25 cellular contexts compared by ENCODE assay signal in genomic region chr2:160104115-160104514, GRCh38. TPM values are rescaled to one million over a fixed set of nuclear protein-coding genes. Genes with fewer than 3 reads are reported as not detected.
"Had no signal": no experiment of that assay in that cellular context is flagged by ENCODE, and none has a peak within 500 bp of the region (broad histone marks: within the 10 kb centered on the region; RNA-seq: fewer than 3 reads in every experiment).

No MANE protein-coding gene starts in this region.

- H3K27me3 ChIP-seq: gastrocnemius medialis, left lung, neural progenitor cell, right lobe of liver, suprapubic skin, transverse colon, vagina had no signal

- H3K36me3 Mint-ChIP-seq: naive thymus-derived CD4-positive, alpha-beta T cell; neural progenitor cell; stimulated activated naive B cell treated with anti-CD40 and anti-IgM and Interleukin-4, amounts not matched to agents 10 μg/mL and 1 μg/mL and 100 μg/mL, for 72 hours had no signal

- H3K4me2 ChIP-seq: neural progenitor cell had no signal

- H3K9me3 ChIP-seq: gastrocnemius medialis, left lung, right lobe of liver, suprapubic skin, transverse colon, vagina had no signal

- H3K27ac Mint-ChIP-seq: dendritic cell treated with granulocyte-macrophage colony-stimulating factor and Interleukin-4, amounts not matched to agents 40 ng/mL and 50 ng/mL, for 4 days; endodermal cell; naive thymus-derived CD4-positive, alpha-beta T cell; nephron; neural progenitor cell; progenitor cell of endocrine pancreas; stimulated activated naive B cell treated with anti-CD40 and anti-IgM and Interleukin-4, amounts not matched to agents 10 μg/mL and 1 μg/mL and 100 μg/mL, for 72 hours; stimulated activated naive CD8-positive, alpha-beta T cell treated with anti-CD3 and anti-CD28 coated beads, Interleukin-15, amount 100 ng/mL, for 72 hours had no signal

- H3K4me3 ChIP-seq: gastrocnemius medialis, left lung, neural progenitor cell, right lobe of liver, suprapubic skin, transverse colon, vagina had no signal

- H3K27ac ChIP-seq: epithelial cell of prostate, gastrocnemius medialis, left lung, neural progenitor cell, parathyroid adenoma, right lobe of liver, suprapubic skin, transverse colon, vagina had no signal

- DNase-seq: effector CD8-positive, alpha-beta T cell; endodermal cell; gastrocnemius medialis; head of caudate nucleus; kidney; left lung; mesenchymal stem cell; midbrain; naive thymus-derived CD4-positive, alpha-beta T cell; right lobe of liver; small intestine; stimulated activated CD4-positive, alpha-beta T cell treated with anti-CD3 and anti-CD28 coated beads, Interleukin-15, amount 100 ng/mL, for 24 hours; stimulated activated CD4-positive, alpha-beta T cell treated with anti-CD3 and anti-CD28 coated beads, Interleukin-2, amount 100 ng/mL, for 48 hours; stimulated activated naive B cell treated with anti-CD40 and anti-IgM and Interleukin-4, amounts not matched to agents 10 μg/mL and 1 μg/mL and 100 μg/mL, for 72 hours; stimulated activated naive CD8-positive, alpha-beta T cell treated with anti-CD3 and anti-CD28 coated beads, Interleukin-15, amount 100 ng/mL, for 72 hours; transverse colon had no signal

- H3K27me3 Mint-ChIP-seq: dendritic cell treated with granulocyte-macrophage colony-stimulating factor and Interleukin-4, amounts not matched to agents 40 ng/mL and 50 ng/mL, for 4 days; progenitor cell of endocrine pancreas; stimulated activated naive CD8-positive, alpha-beta T cell treated with anti-CD3 and anti-CD28 coated beads, Interleukin-15, amount 100 ng/mL, for 72 hours had no signal

- ATAC-seq: esophagus mucosa; left lung; naive thymus-derived CD4-positive, alpha-beta T cell; stimulated activated naive B cell treated with anti-CD40 and anti-IgM and Interleukin-4, amounts not matched to agents 10 μg/mL and 1 μg/mL and 100 μg/mL, for 72 hours; stimulated activated naive CD8-positive, alpha-beta T cell treated with anti-CD3 and anti-CD28 coated beads, Interleukin-15, amount 100 ng/mL, for 72 hours had no signal

- FAIRE-seq: kidney, small intestine had no signal

- H2AFZ ChIP-seq: neural progenitor cell, parathyroid adenoma had no signal

- H3K4me1 ChIP-seq: gastrocnemius medialis, left lung, neural progenitor cell, parathyroid adenoma, right lobe of liver, transverse colon, vagina had no signal

- H3K36me3 ChIP-seq: gastrocnemius medialis, left lung, neural progenitor cell, right lobe of liver, suprapubic skin, transverse colon, vagina had no signal

- H3K4me3 Mint-ChIP-seq: dendritic cell treated with granulocyte-macrophage colony-stimulating factor and Interleukin-4, amounts not matched to agents 40 ng/mL and 50 ng/mL, for 4 days; endodermal cell; naive thymus-derived CD4-positive, alpha-beta T cell; nephron; neural progenitor cell; stimulated activated naive B cell treated with anti-CD40 and anti-IgM and Interleukin-4, amounts not matched to agents 10 μg/mL and 1 μg/mL and 100 μg/mL, for 72 hours; stimulated activated naive CD8-positive, alpha-beta T cell treated with anti-CD3 and anti-CD28 coated beads, Interleukin-15, amount 100 ng/mL, for 72 hours had no signal

- H3K4me1 Mint-ChIP-seq: endodermal cell; naive thymus-derived CD4-positive, alpha-beta T cell; nephron; neural progenitor cell; stimulated activated naive CD8-positive, alpha-beta T cell treated with anti-CD3 and anti-CD28 coated beads, Interleukin-15, amount 100 ng/mL, for 72 hours had no signal

- H3K9ac ChIP-seq: neural progenitor cell, parathyroid adenoma had no signal

- H3K79me2 ChIP-seq: parathyroid adenoma had no signal

- H3K9me3 Mint-ChIP-seq: dendritic cell treated with granulocyte-macrophage colony-stimulating factor and Interleukin-4, amounts not matched to agents 40 ng/mL and 50 ng/mL, for 4 days; endodermal cell; naive thymus-derived CD4-positive, alpha-beta T cell; nephron; neural progenitor cell; stimulated activated naive B cell treated with anti-CD40 and anti-IgM and Interleukin-4, amounts not matched to agents 10 μg/mL and 1 μg/mL and 100 μg/mL, for 72 hours; stimulated activated naive CD8-positive, alpha-beta T cell treated with anti-CD3 and anti-CD28 coated beads, Interleukin-15, amount 100 ng/mL, for 72 hours had no signal

RNA-seq across cellular contexts. Expression of gene PLA2R1, which starts 41.7 kb away (rescaled TPM):
- total RNA-seq: naive thymus-derived CD4-positive, alpha-beta T cell had no signal
- polyA plus RNA-seq: naive thymus-derived CD4-positive, alpha-beta T cell had no signal
